Comparison of ENCODE assay signal across 8 cellular contexts in the genomic region with DNA sequence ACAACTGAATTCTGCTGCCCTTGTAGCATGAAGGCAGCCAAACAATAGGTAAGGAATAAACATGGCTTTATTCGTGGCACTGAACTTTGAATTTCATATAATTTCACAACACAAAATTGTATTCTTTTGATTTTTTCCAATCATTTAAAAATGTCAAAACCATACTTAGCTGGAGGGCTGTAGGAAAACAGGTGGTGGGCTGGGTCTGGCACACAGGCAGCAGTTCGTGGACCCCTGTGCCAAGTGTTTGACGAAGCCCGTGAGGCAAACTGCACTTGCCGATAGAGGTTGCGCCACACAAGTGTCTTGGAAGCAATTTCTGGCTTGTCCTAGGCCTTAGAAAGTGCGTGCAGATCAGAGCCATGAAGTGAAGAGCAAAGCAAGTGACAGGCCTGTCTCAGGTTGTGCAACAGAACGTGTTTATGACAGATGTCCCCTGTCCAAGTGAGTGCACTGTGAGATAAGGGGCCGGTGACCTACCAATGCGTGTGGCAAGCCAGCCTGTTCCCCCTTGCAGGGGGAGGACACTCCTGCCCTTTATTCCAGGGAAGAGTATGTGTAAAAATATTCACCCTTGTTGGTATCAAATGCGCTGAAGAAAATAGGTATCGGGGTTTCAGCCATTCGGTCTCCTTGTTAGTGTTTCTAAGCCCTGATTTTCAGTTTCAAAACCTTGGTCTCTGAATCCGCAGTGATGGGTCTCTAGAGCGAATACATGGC.
DNase-seq lines count a peak whose midpoint lies in the region; ATAC-seq and TF ChIP-seq lines count a peak whose summit lies in the region.

No MANE protein-coding gene starts in this region.

- no peaks in the 10 kb centered on the region for H3K9me3 Mint-ChIP-seq in dendritic cell treated with granulocyte-macrophage colony-stimulating factor and Interleukin-4, amounts not matched to agents 40 ng/mL and 50 ng/mL, for 4 days

- peak overlapping the region; percentile 83 for H3K4me3 Mint-ChIP-seq in dendritic cell treated with granulocyte-macrophage colony-stimulating factor and Interleukin-4, amounts not matched to agents 40 ng/mL and 50 ng/mL, for 4 days

- H3K4me1 Mint-ChIP-seq in dendritic cell treated with granulocyte-macrophage colony-stimulating factor and Interleukin-4, amounts not matched to agents 40 ng/mL and 50 ng/mL, for 4 days (ENCODE audit: low read depth) = peaks cover 37% of the 10 kb centered on the region

- intact Hi-C loops in dendritic cell treated with granulocyte-macrophage colony-stimulating factor and Interleukin-4, amounts not matched to agents 40 ng/mL and 50 ng/mL, for 4 days (cut with micrococcal nuclease) = loop anchor here (2.0 kb wide), 1 partner anchor 290 kb away; a partner anchor contains a TSS
- intact Hi-C loops in tibial artery (cut with DNase I; ENCODE audit: low total_unique reads) = no loop called here

- H3K9me3 ChIP-seq in tibial artery = no peaks in the 10 kb centered on the region

- no peak for TF ChIP-seq CTCF in tibial artery (IDR thresholded peaks at IDR 0.05)

- H3K36me3 Mint-ChIP-seq in dendritic cell treated with granulocyte-macrophage colony-stimulating factor and Interleukin-4, amounts not matched to agents 40 ng/mL and 50 ng/mL, for 4 days (ENCODE audit: low read depth) = peaks cover 9% of the 10 kb centered on the region

- peak overlapping the region; percentile 85 for H3K27ac ChIP-seq in tibial artery

- no peaks in the 10 kb centered on the region for H3K27me3 ChIP-seq in tibial artery

- H3K4me1 ChIP-seq in tibial artery = peaks cover 0 to 39% (median 20%) of the 10 kb centered on the region in 4 donors

- H3K27me3 Mint-ChIP-seq in dendritic cell treated with granulocyte-macrophage colony-stimulating factor and Interleukin-4, amounts not matched to agents 40 ng/mL and 50 ng/mL, for 4 days = no peaks in the 10 kb centered on the region

- H3K27ac Mint-ChIP-seq in dendritic cell treated with granulocyte-macrophage colony-stimulating factor and Interleukin-4, amounts not matched to agents 40 ng/mL and 50 ng/mL, for 4 days = peak overlapping the region; percentile 84

- DNase-seq in NCI-H748 (lab: John Stamatoyannopoulos, UW; ENCODE audit: unreplicated experiment) (peak; percentile 19), NCI-H748 treated with DMSO at 0.1 percent for 48 hours (lab: John Stamatoyannopoulos, UW) (no peak), SIG-M5 treated with dmso at 0.1 percent for 504 hours (lab: John Stamatoyannopoulos, UW; ENCODE audit: unreplicated experiment) (peak; percentile 88), medulla oblongata (ENCODE audit: extremely low spot score) (peak; percentile 45), tibial artery (peak; percentile 64 to 72)

- no peaks in the 10 kb centered on the region for H3K36me3 ChIP-seq in tibial artery

- peak overlapping the region; percentile 68 to 73 for H3K4me3 ChIP-seq in tibial artery

- peak; percentile 27 for ATAC-seq in HG03039 (IDR thresholded peaks at IDR 0.05; ENCODE audit: unreplicated experiment)
- ATAC-seq in HG03571 (IDR thresholded peaks at IDR 0.05; ENCODE audit: unreplicated experiment) = no peak
